Comparison of ENCODE assay signal across 12 cellular contexts in genomic region chr6:125989631-125990030, GRCh38. TPM values are rescaled to one million over a fixed set of nuclear protein-coding genes. Genes with fewer than 3 reads are reported as not detected.
DNase-seq lines count a peak whose midpoint lies in the region; ATAC-seq and TF ChIP-seq lines count a peak whose summit lies in the region.
"Had no signal": no experiment of that assay in that cellular context is flagged by ENCODE, and none has a peak within 500 bp of the region (broad histone marks: within the 10 kb centered on the region; RNA-seq: fewer than 3 reads in every experiment).

No MANE protein-coding gene starts in this region.

- no peak overlapping the region for H3K9ac ChIP-seq in iPS-20b (ENCODE audit: low read depth, low read length)
- H3K9ac ChIP-seq: parathyroid adenoma had no signal

- no peaks in the 10 kb centered on the region for H3K9me3 ChIP-seq in iPS-20b (ENCODE audit: insufficient read depth, low read depth, low read length)
- no peaks in the 10 kb centered on the region for H3K9me3 ChIP-seq in uterus
- H3K9me3 ChIP-seq: adrenal gland, spleen had no signal

- peak overlapping the region; percentile 51 for H3K27ac Mint-ChIP-seq in activated naive CD8-positive, alpha-beta T cell
- H3K27ac Mint-ChIP-seq in activated naive CD8-positive, alpha-beta T cell treated with anti-CD3 and anti-CD28 coated beads for 36 hours, result no peak overlapping the region
- peak overlapping the region; percentile 11 for H3K27ac Mint-ChIP-seq in activated T-helper 17 cell treated with anti-CD3 and anti-CD28 coated beads, Interleukin-2, amount 50 U/mL, for 72 hours

- H3K27ac ChIP-seq in iPS-20b (ENCODE audit: low read length) (no peak overlapping the region), uterus (peak overlapping the region; percentile 33 to 50)
- H3K27ac ChIP-seq: adrenal gland, parathyroid adenoma, spleen had no signal

- ATAC-seq in activated T-helper 17 cell treated with anti-CD3 and anti-CD28 coated beads, Interleukin-2, amount 50 U/mL, for 72 hours (replicated peaks), result no peak

- DNase-seq in activated naive CD8-positive, alpha-beta T cell treated with anti-CD3 and anti-CD28 coated beads for 36 hours, result no peak
- DNase-seq in uterus, result no peak
- no peak for DNase-seq in activated CD4-positive, alpha-beta T cell treated with anti-CD3 and anti-CD28 coated beads for 48 hours
- DNase-seq in NAMALWA (ENCODE audit: low spot score), result no peak
- no peak for DNase-seq in MV-4-11 (lab: John Stamatoyannopoulos, UW)
- DNase-seq: cortex of kidney, spleen had no signal

- TF ChIP-seq CTCF in uterus (IDR thresholded peaks at IDR 0.05), result no peak

- TF ChIP-seq POLR2A in uterus (IDR thresholded peaks at IDR 0.05), result no peak

- intact Hi-C loops in uterus (cut with DNase I; ENCODE audit: low total_unique reads), result no loop called here

- no peaks in the 10 kb centered on the region for H3K27me3 Mint-ChIP-seq in activated naive CD8-positive, alpha-beta T cell
- H3K27me3 Mint-ChIP-seq in activated naive CD8-positive, alpha-beta T cell treated with anti-CD3 and anti-CD28 coated beads for 36 hours, result no peaks in the 10 kb centered on the region
- no peaks in the 10 kb centered on the region for H3K27me3 Mint-ChIP-seq in activated T-helper 17 cell treated with anti-CD3 and anti-CD28 coated beads, Interleukin-2, amount 50 U/mL, for 72 hours

- H3K27me3 ChIP-seq in iPS-20b (ENCODE audit: insufficient read depth, low read length) (no peaks in the 10 kb centered on the region), uterus (no peaks in the 10 kb centered on the region)
- H3K27me3 ChIP-seq: adrenal gland, spleen had no signal

- no peaks in the 10 kb centered on the region for H3K9me3 Mint-ChIP-seq in activated naive CD8-positive, alpha-beta T cell (ENCODE audit: low read depth)
- H3K9me3 Mint-ChIP-seq in activated naive CD8-positive, alpha-beta T cell treated with anti-CD3 and anti-CD28 coated beads for 36 hours, result no peaks in the 10 kb centered on the region
- H3K9me3 Mint-ChIP-seq in activated T-helper 17 cell treated with anti-CD3 and anti-CD28 coated beads, Interleukin-2, amount 50 U/mL, for 72 hours, result no peaks in the 10 kb centered on the region

- H3K36me3 ChIP-seq in iPS-20b (ENCODE audit: insufficient read depth, low read depth, low read length) (no peaks in the 10 kb centered on the region), uterus (no peaks in the 10 kb centered on the region)
- H3K36me3 ChIP-seq: adrenal gland, spleen had no signal

- H3K4me3 ChIP-seq in iPS-20b (ENCODE audit: low read length) (peak overlapping the region; percentile 31; the same call in 1 of the 2 replicates), uterus (no peak overlapping the region)
- H3K4me3 ChIP-seq: adrenal gland, spleen had no signal

- H3K4me1 ChIP-seq in iPS-20b (ENCODE audit: insufficient read depth, low read length) (peaks cover 24% of the 10 kb centered on the region; the same call in 1 of the 2 replicates), uterus (no peaks in the 10 kb centered on the region)

- H3K4me1 Mint-ChIP-seq in activated naive CD8-positive, alpha-beta T cell (ENCODE audit: low read depth), result peaks cover 32% of the 10 kb centered on the region
- H3K4me1 Mint-ChIP-seq in activated naive CD8-positive, alpha-beta T cell treated with anti-CD3 and anti-CD28 coated beads for 36 hours, result peaks cover 27% of the 10 kb centered on the region
- H3K4me1 Mint-ChIP-seq in activated T-helper 17 cell treated with anti-CD3 and anti-CD28 coated beads, Interleukin-2, amount 50 U/mL, for 72 hours, result peaks cover 14% of the 10 kb centered on the region

- peak overlapping the region; percentile 36 for H3K4me3 Mint-ChIP-seq in activated naive CD8-positive, alpha-beta T cell
- H3K4me3 Mint-ChIP-seq in activated naive CD8-positive, alpha-beta T cell treated with anti-CD3 and anti-CD28 coated beads for 36 hours, result no peak overlapping the region
- H3K4me3 Mint-ChIP-seq in activated T-helper 17 cell treated with anti-CD3 and anti-CD28 coated beads, Interleukin-2, amount 50 U/mL, for 72 hours, result no peak overlapping the region

- no peaks in the 10 kb centered on the region for H3K36me3 Mint-ChIP-seq in activated naive CD8-positive, alpha-beta T cell
- peaks cover 3% of the 10 kb centered on the region for H3K36me3 Mint-ChIP-seq in activated naive CD8-positive, alpha-beta T cell treated with anti-CD3 and anti-CD28 coated beads for 36 hours
- H3K36me3 Mint-ChIP-seq in activated T-helper 17 cell treated with anti-CD3 and anti-CD28 coated beads, Interleukin-2, amount 50 U/mL, for 72 hours (ENCODE audit: low read depth), result peaks cover 13% of the 10 kb centered on the region

RNA-seq across cellular contexts. Expression of gene TRMT11, which starts 3.3 kb away (rescaled TPM):
- total RNA-seq in activated naive CD8-positive, alpha-beta T cell treated with anti-CD3 and anti-CD28 coated beads for 36 hours, result 10 to 100 TPM; 40.1 to 42.5 TPM
- 10 to 100 TPM; 39.5 to 44.1 TPM for total RNA-seq in activated T-helper 17 cell treated with anti-CD3 and anti-CD28 coated beads, Interleukin-2, amount 50 U/mL, for 72 hours
- total RNA-seq in uterus, result 10 to 100 TPM; 21.5 to 69.2 (median 47.8) TPM

RNA-seq across cellular contexts. Expression of gene HINT3, which starts 33.1 kb away (rescaled TPM):
- total RNA-seq in activated naive CD8-positive, alpha-beta T cell treated with anti-CD3 and anti-CD28 coated beads for 36 hours, result 1 to 10 TPM; 9.3 to 9.5 TPM
- 1 to 10 TPM; 6.2 to 8.2 TPM for total RNA-seq in activated T-helper 17 cell treated with anti-CD3 and anti-CD28 coated beads, Interleukin-2, amount 50 U/mL, for 72 hours
- 10 to 100 TPM; 13.1 to 49.3 (median 23.1) TPM for total RNA-seq in uterus
